18 cellular contexts compared by ENCODE assay signal in the genomic region with DNA sequence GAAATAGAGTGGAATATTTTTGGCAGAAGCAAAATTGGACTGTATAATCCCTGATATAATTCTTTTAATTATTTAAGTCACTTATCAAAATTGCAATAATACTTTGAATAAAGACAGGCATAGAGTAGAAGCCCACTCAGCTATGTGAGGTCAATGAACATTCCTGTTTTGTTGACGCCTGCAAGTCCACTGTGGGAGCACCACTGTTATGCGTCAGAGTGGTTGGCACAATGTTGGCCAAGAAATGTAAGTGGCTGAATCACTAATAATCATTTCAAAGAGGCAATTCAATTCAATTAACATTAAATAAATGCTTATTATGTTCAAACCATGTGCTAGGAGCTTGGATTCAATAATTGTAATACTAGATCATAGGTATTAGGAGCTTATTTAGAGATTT.
"Had no signal": no experiment of that assay in that cellular context is flagged by ENCODE, and none has a peak within 500 bp of the region (broad histone marks: within the 10 kb centered on the region; RNA-seq: fewer than 3 reads in every experiment).

No MANE protein-coding gene starts in this region.

- H3K36me3 ChIP-seq: lower lobe of right lung, ovary, tibial nerve had no signal

- H3K27me3 ChIP-seq: ovary, tibial nerve had no signal

- H3K27ac ChIP-seq: coronary artery, lower lobe of right lung, ovary, tibial nerve had no signal

- DNase-seq: activated CD4-positive, alpha-beta T cell treated with anti-CD3 and anti-CD28 coated beads for 1 hour; activated gamma-delta T cell treated with Interleukin-2 at 50 U/mL for 16 hours; activated T-cell treated with anti-CD3 and anti-CD28 coated beads, Interleukin-2, amount 50 U/mL, for 1 hour; aorta; cerebellar nuclear complex; erythroblast; foreskin melanocyte; lower lobe of right lung; natural killer cell; ovary; stimulated activated CD4-positive, alpha-beta T cell treated with anti-CD3 and anti-CD28 coated beads, Interleukin-12 subunit alpha, Interleukin-12 subunit beta, amount 100 ng/mL, for 4 hours; stimulated activated CD4-positive, alpha-beta T cell treated with anti-CD3 and anti-CD28 coated beads, Interleukin-4, amount 100 ng/mL, for 4 hours; stimulated activated naive CD8-positive, alpha-beta T cell treated with anti-CD3 and anti-CD28 coated beads, Interleukin-15, Interleukin-2, amounts not matched to agents 100 U/mL and 50 U/mL, for 24 hours; T-cell had no signal

- H3K4me1 ChIP-seq: lower lobe of right lung had no signal

- ATAC-seq: left lobe of liver; lower lobe of right lung; natural killer cell; right cardiac atrium; stimulated activated naive CD8-positive, alpha-beta T cell treated with anti-CD3 and anti-CD28 coated beads, Interleukin-15, Interleukin-2, amounts not matched to agents 100 U/mL and 50 U/mL, for 24 hours; T-cell had no signal

- H3K9me3 ChIP-seq: lower lobe of right lung, ovary, tibial nerve had no signal

- H3K4me3 ChIP-seq: coronary artery, lower lobe of right lung, ovary, tibial nerve had no signal
